11 cellular contexts compared by ENCODE assay signal in the genomic region with DNA sequence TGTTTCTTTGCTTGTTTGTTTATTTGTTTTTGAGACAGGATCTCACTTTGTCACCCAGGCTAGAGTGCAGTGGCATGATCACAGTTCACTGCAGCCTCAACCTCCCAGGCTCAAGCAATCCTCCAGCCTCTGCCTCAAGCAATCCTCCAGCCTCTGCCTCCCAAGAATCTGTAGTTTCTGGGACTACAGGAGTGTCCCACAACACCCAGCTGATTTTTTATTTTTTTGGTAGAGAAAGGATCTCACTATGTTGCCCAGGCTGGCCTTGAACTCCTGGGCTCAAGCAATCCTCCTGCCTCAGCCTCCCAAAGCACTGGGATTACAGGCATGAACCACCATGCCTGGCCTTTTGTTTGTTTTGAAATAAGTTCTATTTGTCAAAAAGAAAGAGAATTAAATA. TPM values are rescaled to one million over a fixed set of nuclear protein-coding genes. Genes with fewer than 3 reads are reported as not detected.
"Had no signal": no experiment of that assay in that cellular context is flagged by ENCODE, and none has a peak within 500 bp of the region (broad histone marks: within the 10 kb centered on the region; RNA-seq: fewer than 3 reads in every experiment).

No MANE protein-coding gene starts in this region.

RNA-seq across cellular contexts. Expression of a gene that starts 10.0 kb away (rescaled TPM):
- total RNA-seq: OCI-LY7, PC-3, PC-9, Right ventricle myocardium inferior, Right ventricle myocardium superior, RPMI7951, SJCRH30, SJSA1, SK-MEL-5 had no signal
- polyA plus RNA-seq: SK-N-SH had no signal

RNA-seq across cellular contexts. Expression of a gene that starts 21.4 kb away (rescaled TPM):
- total RNA-seq: OCI-LY7, PC-3, PC-9, Right ventricle myocardium inferior, Right ventricle myocardium superior, RPMI7951, SJCRH30, SJSA1, SK-MEL-5, T-cell had no signal
- polyA plus RNA-seq: SK-N-SH had no signal

RNA-seq across cellular contexts. Expression of a gene that starts 28.0 kb away (rescaled TPM):
- total RNA-seq: OCI-LY7, PC-3, PC-9, Right ventricle myocardium inferior, RPMI7951, SJCRH30, SJSA1, SK-MEL-5 had no signal
- polyA plus RNA-seq: SK-N-SH had no signal
